In genomic region chr21:35663856-35664606, GRCh38 we compare ENCODE assay signal across 22 cellular contexts.
A peak's percentile ranks its signal among the peaks of the same experiment; 100 is the strongest.
DNase-seq lines count a peak whose midpoint lies in the region; ATAC-seq and TF ChIP-seq lines count a peak whose summit lies in the region.
"Had no signal": no experiment of that assay in that cellular context is flagged by ENCODE, and none has a peak within 500 bp of the region (broad histone marks: within the 10 kb centered on the region; RNA-seq: fewer than 3 reads in every experiment).

No MANE protein-coding gene starts in this region.

- H3K79me1 ChIP-seq in neuronal stem cell (ENCODE audit: low read depth, low read length) = no peaks in the 10 kb centered on the region

- no peak overlapping the region for H3K14ac ChIP-seq in neuronal stem cell (ENCODE audit: low read length)

- H2BK15ac ChIP-seq in neuronal stem cell (ENCODE audit: low read length) = no peak overlapping the region

- no peak overlapping the region for H4K8ac ChIP-seq in neuronal stem cell (ENCODE audit: low read depth, low read length)

- H3K4me1 ChIP-seq in neuronal stem cell (ENCODE audit: control insufficient read depth in 2 of 2, insufficient read depth in 1 of 2, low read depth in 1 of 2, low read length in 2 of 2) (no peaks in the 10 kb centered on the region), heart right ventricle (no peaks in the 10 kb centered on the region)
- H3K4me1 ChIP-seq: HAP-1, Peyer's patch had no signal

- no peak overlapping the region for H3K4me2 ChIP-seq in neuronal stem cell (ENCODE audit: insufficient read depth, low read length, poor library complexity, severe bottlenecking)

- H3K4ac ChIP-seq in neuronal stem cell (ENCODE audit: low read length) = no peak overlapping the region

- WGBS in neuronal stem cell (ENCODE audit: extremely low coverage in 2 of 2, insufficient read length in 2 of 2, insufficient replicate concordance in 1 of 2), 2 donors = no CpG with 5 or more reads among the region's 4 CpGs
- WGBS in heart right ventricle, 2 donors = 72% methylated on average over 4 of the region's 4 CpGs

- intact Hi-C loops in heart right ventricle (cut with DNase I) = no loop called here

- H3K23ac ChIP-seq in neuronal stem cell (ENCODE audit: low read depth, low read length, poor library complexity) = no peak overlapping the region

- H3K27ac ChIP-seq in neuronal stem cell (replicated peaks; ENCODE audit: low read length) (no peak overlapping the region), heart right ventricle (no peak overlapping the region)
- H3K27ac ChIP-seq: GM23248, Peyer's patch, SK-N-MC had no signal

- H3K27me3 ChIP-seq in neuronal stem cell (ENCODE audit: control insufficient read depth in 3 of 3, insufficient read depth in 3 of 3, low read depth in 1 of 3, low read length in 3 of 3) (no peaks in the 10 kb centered on the region), heart right ventricle (peaks cover 0 to 6% (median 0%) of the 10 kb centered on the region in 7 donors)
- H3K27me3 ChIP-seq: Peyer's patch had no signal

- H3K36me3 ChIP-seq in neuronal stem cell (replicated peaks in 1 of 2; ENCODE audit: control insufficient read depth in 2 of 2, insufficient read depth in 2 of 2, low read length in 2 of 2) (no peaks in the 10 kb centered on the region), heart right ventricle (no peaks in the 10 kb centered on the region)
- H3K36me3 ChIP-seq: HAP-1, Peyer's patch had no signal

- no peak overlapping the region for H3K9ac ChIP-seq in neuronal stem cell (ENCODE audit: low read depth, low read length, poor library complexity)
- H3K9ac ChIP-seq: GM23248 had no signal

- H3K9me3 ChIP-seq in neuronal stem cell (replicated peaks in 1 of 2; ENCODE audit: control insufficient read depth in 2 of 2, insufficient read depth in 1 of 2, low read depth in 1 of 2, low read length in 2 of 2) (no peaks in the 10 kb centered on the region), heart right ventricle (no peaks in the 10 kb centered on the region)
- H3K9me3 ChIP-seq: Peyer's patch had no signal

- no peak overlapping the region for H2AFZ ChIP-seq in neuronal stem cell (ENCODE audit: low read length)
- H2AFZ ChIP-seq: GM23248 had no signal

- H2BK120ac ChIP-seq in neuronal stem cell (ENCODE audit: low read depth, low read length) = peak overlapping the region; percentile 26

- H3K4me3 ChIP-seq in neuronal stem cell (ENCODE audit: low read length in 2 of 2) = no peak overlapping the region
- H3K4me3 ChIP-seq in heart right ventricle = no peak overlapping the region
- H3K4me3 ChIP-seq: GM12878, GM23248, HAP-1, Peyer's patch, SK-N-MC had no signal

- no peak overlapping the region for H3K18ac ChIP-seq in neuronal stem cell (ENCODE audit: low read length)

- no peak overlapping the region for H2BK12ac ChIP-seq in neuronal stem cell (ENCODE audit: low read length)

- no peak overlapping the region for H2AK5ac ChIP-seq in neuronal stem cell (ENCODE audit: low read depth, low read length)

- H4K91ac ChIP-seq in neuronal stem cell (ENCODE audit: low read depth, low read length, poor library complexity) = no peak overlapping the region

- no peak overlapping the region for H2BK5ac ChIP-seq in neuronal stem cell (ENCODE audit: low read length)

- no peak for ATAC-seq in HG02870 (IDR thresholded peaks at IDR 0.05; ENCODE audit: unreplicated experiment)
- ATAC-seq in heart right ventricle = no peak
- ATAC-seq: Right ventricle myocardium inferior had no signal

- DNase-seq in DMS79 treated with DMSO at 0.1 percent for 48 hours (lab: John Stamatoyannopoulos, UW) (peak; percentile 48), DMS79 (lab: John Stamatoyannopoulos, UW) (no peak), CD1c-positive myeloid dendritic cell (ENCODE audit: extremely low spot score) (peak; percentile 51), NCI-H524 treated with DMSO at 0.1 percent for 48 hours (lab: John Stamatoyannopoulos, UW) (peak; percentile 99), neuronal stem cell (ENCODE audit: low spot score) (no peak), kidney glomerular epithelial cell (lab: John Stamatoyannopoulos, UW) (no peak), heart right ventricle (no peak)
- DNase-seq: 8988T, DMS 273 treated with DMSO at 0.1 percent for 48 hours, EL, MM.1S, NCI-H1092, NCI-H146, NCI-H2081, NCI-H774, Peyer's patch had no signal

- TF ChIP-seq CTCF in heart right ventricle (IDR thresholded peaks at IDR 0.05) = no peak

Comparison
In these comparisons a context has a peak if more than half of its experiments do, and no peak if none do; other contexts are left out.
1. DNase-seq: peak in DMS79 treated with DMSO at 0.1 percent for 48 hours (single experiment), CD1c-positive myeloid dendritic cell (single experiment) and NCI-H524 treated with DMSO at 0.1 percent for 48 hours (single experiment); none in DMS79 (single experiment), neuronal stem cell (single experiment), kidney glomerular epithelial cell (single experiment) and heart right ventricle (0 of 2).